ENCODE assay signal across 8 cellular contexts in the genomic region with DNA sequence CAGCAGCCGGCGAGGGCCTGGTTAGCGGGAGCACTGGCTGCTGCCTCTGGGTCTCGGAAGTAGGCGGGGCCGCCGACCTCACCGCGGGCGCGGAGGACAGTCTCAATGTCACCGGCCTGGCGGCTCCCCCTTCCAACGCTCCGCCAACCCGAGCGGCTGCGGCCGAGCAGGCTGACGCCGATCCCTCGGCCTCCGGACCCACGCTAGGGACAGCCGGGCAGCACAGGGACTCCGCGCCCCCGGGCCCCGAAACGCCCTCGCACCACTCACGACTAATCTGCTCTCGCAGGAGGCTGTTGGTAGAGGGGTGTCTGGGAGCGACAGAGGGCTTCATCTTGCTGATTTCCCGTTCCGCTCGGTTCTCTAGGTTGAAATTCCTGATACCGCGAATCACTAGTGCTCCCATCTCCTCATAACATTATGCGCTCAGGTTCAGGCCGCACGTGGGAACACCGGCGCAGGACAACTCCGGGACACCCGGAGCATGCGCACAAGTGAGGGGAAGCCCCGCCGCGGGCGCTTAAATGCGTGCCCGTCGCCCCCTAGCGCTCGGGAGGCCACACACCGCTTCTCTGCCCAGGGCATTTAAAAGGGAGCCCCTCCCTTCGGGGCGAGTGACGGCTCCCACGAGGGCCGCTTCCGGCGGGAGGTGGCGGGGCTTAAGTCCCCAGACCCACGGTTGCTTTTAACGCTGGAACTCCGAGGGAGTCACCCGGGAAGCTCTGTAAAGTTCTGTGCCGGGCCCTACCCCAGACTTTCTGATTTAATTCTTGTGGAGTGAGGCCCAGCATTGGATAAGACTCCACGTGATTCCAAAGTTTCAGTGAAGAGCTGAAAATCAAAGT. TPM values are rescaled to one million over a fixed set of nuclear protein-coding genes. Genes with fewer than 3 reads are reported as not detected.
A peak's percentile ranks its signal among the peaks of the same experiment; 100 is the strongest.
DNase-seq lines count a peak whose midpoint lies in the region; ATAC-seq and TF ChIP-seq lines count a peak whose summit lies in the region.

A gene (minus strand): TSS at position 496 of the 845 bp plus-strand sequence. CDS start 90 bp downstream, at position 406.

- peak within 1 kb of the TSS; percentile 83 for H3K4me3 ChIP-seq in kidney epithelial cell (ENCODE audit: low read depth, low read length)

- DNase-seq in Ammon's horn (ENCODE audit: low spot score) (peak; percentile 94), NCI-H446 treated with DMSO at 0.1 percent for 48 hours (lab: John Stamatoyannopoulos, UW) (peak; percentile 74), cerebellar nuclear complex (lab: John Stamatoyannopoulos, UW) (peak; percentile 30 to 55), kidney epithelial cell (ENCODE audit: low read depth) (peak; percentile 75)
- DNase-seq in activated CD4-positive, CD25-positive, alpha-beta regulatory T cell treated with anti-CD3 and anti-CD28 coated beads, Interleukin-2, amount 50 U/mL, for 72 hours: peak; percentile 95
- DNase-seq in stimulated activated CD4-positive, alpha-beta T cell treated with anti-CD3 and anti-CD28 coated beads, Interleukin-15, amount 100 ng/mL, for 48 hours (ENCODE audit: low read depth in 2 of 2): peak; percentile 87 to 93

- H3K36me3 ChIP-seq in kidney epithelial cell (ENCODE audit: control insufficient read depth, insufficient read depth, low read length): no peaks in the 10 kb centered on the region

- H3K27me3 ChIP-seq in kidney epithelial cell (ENCODE audit: control insufficient read depth, insufficient read depth, low read length): no peaks in the 10 kb centered on the region

- ATAC-seq in GM19043 (IDR thresholded peaks at IDR 0.05; ENCODE audit: low read depth, unreplicated experiment) (peak; percentile 89), HG03378 (IDR thresholded peaks at IDR 0.05; ENCODE audit: unreplicated experiment) (peak; percentile 83)

- TF ChIP-seq CTCF in kidney epithelial cell (IDR thresholded peaks at IDR 0.05; ENCODE audit: insufficient read depth, low read length, poor library complexity, severe bottlenecking): peak; percentile 93

RNA-seq across cellular contexts. Expression of the gene that starts here (rescaled TPM):
- total RNA-seq in kidney epithelial cell: 24.4 and 35.8 TPM in 2 replicates

Comparison
In these comparisons a context has a peak if more than half of its experiments do, and no peak if none do; other contexts are left out.
1. Peak in every context shown above with its lines: DNase-seq, ATAC-seq and H3K4me3 ChIP-seq.
2. DNase-seq: peak in every context shown above with its lines; median percentile 95 in activated CD4-positive, CD25-positive, alpha-beta regulatory T cell treated with anti-CD3 and anti-CD28 coated beads, Interleukin-2, amount 50 U/mL, for 72 hours; 94 in Ammon's horn; 90 in stimulated activated CD4-positive, alpha-beta T cell treated with anti-CD3 and anti-CD28 coated beads, Interleukin-15, amount 100 ng/mL, for 48 hours; 75 in kidney epithelial cell; 74 in NCI-H446 treated with DMSO at 0.1 percent for 48 hours; 42 in cerebellar nuclear complex.